In the genomic region with DNA sequence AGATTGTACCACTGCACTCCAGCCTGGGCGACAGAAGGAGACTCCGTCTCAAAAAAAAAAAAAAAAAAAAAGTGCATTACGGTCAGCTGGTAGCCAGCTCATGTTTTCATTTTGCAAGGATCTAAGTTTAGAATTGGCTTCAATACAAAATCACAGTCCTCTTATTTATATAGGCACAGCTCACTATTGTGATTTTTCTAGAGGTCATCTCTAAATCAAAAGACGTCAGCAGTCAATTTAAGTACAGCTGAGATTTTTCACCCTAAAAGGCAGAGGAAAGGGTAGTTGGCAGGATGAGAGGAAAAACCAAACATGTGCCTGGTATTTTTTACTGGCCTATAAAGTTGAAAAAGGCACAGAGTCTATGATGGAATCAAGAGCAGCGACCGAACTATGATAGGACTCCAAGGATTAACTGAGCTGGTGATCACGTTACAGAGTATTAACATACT, we compare ENCODE assay signal across 13 cellular contexts. TPM values are rescaled to one million over a fixed set of nuclear protein-coding genes. Genes with fewer than 3 reads are reported as not detected.
A peak's percentile ranks its signal among the peaks of the same experiment; 100 is the strongest.
DNase-seq lines count a peak whose midpoint lies in the region; ATAC-seq and TF ChIP-seq lines count a peak whose summit lies in the region.
"Had no signal": no experiment of that assay in that cellular context is flagged by ENCODE, and none has a peak within 500 bp of the region (broad histone marks: within the 10 kb centered on the region; RNA-seq: fewer than 3 reads in every experiment).

No MANE protein-coding gene starts in this region.

- H3K27ac ChIP-seq in muscle layer of duodenum (ENCODE audit: low read length) (peak overlapping the region; percentile 85), caudate nucleus (ENCODE audit: low read depth, low read length) (no peak overlapping the region)
- H3K27ac ChIP-seq: BLaER1 treated with 17β-estradiol and CSF1 and Interleukin-3, amounts not matched to agents 10 nM and 100 nM had no signal

- DNase-seq in AG04449 (ENCODE audit: low read depth, low spot score): peak; percentile 97
- peak; percentile 77 for DNase-seq in LNCaP clone FGC (ENCODE audit: low read depth)
- peak; percentile 16 for DNase-seq in dermis blood vessel endothelial cell
- no peak for DNase-seq in stimulated activated CD4-positive, alpha-beta T cell treated with anti-CD3 and anti-CD28 coated beads, Interleukin-4, amount 100 ng/mL, for 1 hour
- DNase-seq in caudate nucleus (lab: John Stamatoyannopoulos, UW): no peak
- no peak for DNase-seq in activated CD4-positive, alpha-beta T cell treated with anti-CD3 and anti-CD28 coated beads, Interleukin-2, amount 10 ng/mL, durations not matched to agents 24 days and 14 days
- DNase-seq: activated CD8-positive, alpha-beta memory T cell treated with anti-CD3 and anti-CD28 coated beads for 24 hours; activated naive CD8-positive, alpha-beta T cell treated with anti-CD3 and anti-CD28 coated beads for 36 hours; stimulated activated CD4-positive, alpha-beta T cell treated with anti-CD3 and anti-CD28 coated beads, Interleukin-12 subunit alpha, Interleukin-12 subunit beta, amount 100 ng/mL, for 4 hours had no signal

- intact Hi-C loops in activated CD4-positive, alpha-beta T cell treated with anti-CD3 and anti-CD28 coated beads, Interleukin-2, amount 10 ng/mL, durations not matched to agents 24 days and 14 days (cut with micrococcal nuclease): no loop called here

- POLR2A ChIA-PET in AG04449 (lab: Yijun Ruan, JAX): interaction anchor here (0.6 to 1.7 kb wide), 6 partner anchors 21 to 1206 kb away, joined by 3 to 9 read pairs (median 3); no protein-coding TSS in a partner anchor

- H3K4me1 ChIP-seq in muscle layer of duodenum (ENCODE audit: control insufficient read depth in 1 of 2, insufficient read depth in 2 of 2, low read length in 2 of 2): no peaks in the 10 kb centered on the region

- ATAC-seq in GM18868 (IDR thresholded peaks at IDR 0.05; ENCODE audit: unreplicated experiment): no peak
- ATAC-seq: stimulated activated effector memory CD8-positive, alpha-beta T cell treated with anti-CD3 and anti-CD28 coated beads, Interleukin-12 subunit alpha, Interleukin-12 subunit beta, amount 100 ng/mL, for 72 hours had no signal

- H3K4me3 ChIP-seq in AG04449 (ENCODE audit: low read depth, low read length) (no peak overlapping the region), LNCaP clone FGC (ENCODE audit: low read depth, low read length) (0 out of 2 replicates have a peak overlapping the region, but pooled peaks have one; percentile 7), muscle layer of duodenum (ENCODE audit: low read depth in 1 of 2, low read length in 2 of 2) (peak overlapping the region in 1 of 2 donors; percentile 0)
- H3K4me3 ChIP-seq: BLaER1 treated with 17β-estradiol and CSF1 and Interleukin-3, amounts not matched to agents 10 nM and 100 nM had no signal

- H3K27me3 ChIP-seq in muscle layer of duodenum (ENCODE audit: low read depth, low read length): no peaks in the 10 kb centered on the region
- H3K27me3 ChIP-seq: BLaER1 treated with 17β-estradiol and CSF1 and Interleukin-3, amounts not matched to agents 10 nM and 100 nM had no signal

- no peaks in the 10 kb centered on the region for H3K36me3 ChIP-seq in muscle layer of duodenum (ENCODE audit: control insufficient read depth in 1 of 2, insufficient read depth in 2 of 2, low read length in 2 of 2)
- H3K36me3 ChIP-seq: BLaER1 treated with 17β-estradiol and CSF1 and Interleukin-3, amounts not matched to agents 10 nM and 100 nM had no signal

- no peak overlapping the region for H3K4me3 Mint-ChIP-seq in activated CD4-positive, alpha-beta T cell treated with anti-CD3 and anti-CD28 coated beads, Interleukin-2, amount 10 ng/mL, durations not matched to agents 24 days and 14 days
- H3K4me3 Mint-ChIP-seq: activated naive CD8-positive, alpha-beta T cell treated with anti-CD3 and anti-CD28 coated beads for 36 hours; stimulated activated effector memory CD8-positive, alpha-beta T cell treated with anti-CD3 and anti-CD28 coated beads, Interleukin-12 subunit alpha, Interleukin-12 subunit beta, amount 100 ng/mL, for 72 hours had no signal

- H3K36me3 Mint-ChIP-seq in activated CD4-positive, alpha-beta T cell treated with anti-CD3 and anti-CD28 coated beads, Interleukin-2, amount 10 ng/mL, durations not matched to agents 24 days and 14 days (ENCODE audit: low read depth): no peaks in the 10 kb centered on the region
- H3K36me3 Mint-ChIP-seq: activated naive CD8-positive, alpha-beta T cell treated with anti-CD3 and anti-CD28 coated beads for 36 hours; stimulated activated effector memory CD8-positive, alpha-beta T cell treated with anti-CD3 and anti-CD28 coated beads, Interleukin-12 subunit alpha, Interleukin-12 subunit beta, amount 100 ng/mL, for 72 hours had no signal

- H3K27me3 Mint-ChIP-seq in activated CD4-positive, alpha-beta T cell treated with anti-CD3 and anti-CD28 coated beads, Interleukin-2, amount 10 ng/mL, durations not matched to agents 24 days and 14 days: no peaks in the 10 kb centered on the region

- H3K27ac Mint-ChIP-seq in activated CD4-positive, alpha-beta T cell treated with anti-CD3 and anti-CD28 coated beads, Interleukin-2, amount 10 ng/mL, durations not matched to agents 24 days and 14 days: no peak overlapping the region
- H3K27ac Mint-ChIP-seq: activated naive CD8-positive, alpha-beta T cell treated with anti-CD3 and anti-CD28 coated beads for 36 hours; stimulated activated effector memory CD8-positive, alpha-beta T cell treated with anti-CD3 and anti-CD28 coated beads, Interleukin-12 subunit alpha, Interleukin-12 subunit beta, amount 100 ng/mL, for 72 hours had no signal

- no peaks in the 10 kb centered on the region for H3K9me3 Mint-ChIP-seq in activated CD4-positive, alpha-beta T cell treated with anti-CD3 and anti-CD28 coated beads, Interleukin-2, amount 10 ng/mL, durations not matched to agents 24 days and 14 days
- H3K9me3 Mint-ChIP-seq: activated naive CD8-positive, alpha-beta T cell treated with anti-CD3 and anti-CD28 coated beads for 36 hours; stimulated activated effector memory CD8-positive, alpha-beta T cell treated with anti-CD3 and anti-CD28 coated beads, Interleukin-12 subunit alpha, Interleukin-12 subunit beta, amount 100 ng/mL, for 72 hours had no signal

- CTCF ChIA-PET in AG04449 (lab: Yijun Ruan, JAX): interaction anchor here (1.0 to 1.4 kb wide), 4 partner anchors 19 to 37 kb away, joined by 3 to 4 read pairs (median 3); no protein-coding TSS in a partner anchor

- H3K4me1 Mint-ChIP-seq in activated CD4-positive, alpha-beta T cell treated with anti-CD3 and anti-CD28 coated beads, Interleukin-2, amount 10 ng/mL, durations not matched to agents 24 days and 14 days: no peaks in the 10 kb centered on the region
- H3K4me1 Mint-ChIP-seq: activated naive CD8-positive, alpha-beta T cell treated with anti-CD3 and anti-CD28 coated beads for 36 hours; stimulated activated effector memory CD8-positive, alpha-beta T cell treated with anti-CD3 and anti-CD28 coated beads, Interleukin-12 subunit alpha, Interleukin-12 subunit beta, amount 100 ng/mL, for 72 hours had no signal

- TF ChIP-seq CTCF in AG04449 (IDR thresholded peaks at IDR 0.05; ENCODE audit: insufficient read depth, low read length, missing control alignments) (no peak), LNCaP clone FGC (IDR thresholded peaks at IDR 0.05; ENCODE audit: control insufficient read depth, extremely low read depth, insufficient read depth) (no peak)

- no peaks in the 10 kb centered on the region for H3K9me3 ChIP-seq in muscle layer of duodenum (ENCODE audit: control insufficient read depth in 1 of 2, low read length in 2 of 2)
- H3K9me3 ChIP-seq: BLaER1 treated with 17β-estradiol and CSF1 and Interleukin-3, amounts not matched to agents 10 nM and 100 nM had no signal

RNA-seq across cellular contexts. Expression of a gene that starts 30.8 kb away (rescaled TPM):
- total RNA-seq in dermis blood vessel endothelial cell: not detected in 2 replicates
- total RNA-seq in activated CD4-positive, alpha-beta T cell treated with anti-CD3 and anti-CD28 coated beads, Interleukin-2, amount 10 ng/mL, durations not matched to agents 24 days and 14 days: not detected in 2 replicates
- total RNA-seq: activated naive CD8-positive, alpha-beta T cell treated with anti-CD3 and anti-CD28 coated beads for 36 hours had no signal

RNA-seq across cellular contexts. Expression of a gene that starts 42.8 kb away (rescaled TPM):
- not detected in 2 replicates for total RNA-seq in dermis blood vessel endothelial cell
- 0.12 TPM in 1 of 2 replicates, not detected in the other for total RNA-seq in activated CD4-positive, alpha-beta T cell treated with anti-CD3 and anti-CD28 coated beads, Interleukin-2, amount 10 ng/mL, durations not matched to agents 24 days and 14 days
- total RNA-seq: activated naive CD8-positive, alpha-beta T cell treated with anti-CD3 and anti-CD28 coated beads for 36 hours had no signal

Comparison
In these comparisons a context has a peak if more than half of its experiments do, and no peak if none do; other contexts are left out.
1. DNase-seq: peak in AG04449 (single experiment), LNCaP clone FGC (single experiment) and dermis blood vessel endothelial cell (single experiment); none in stimulated activated CD4-positive, alpha-beta T cell treated with anti-CD3 and anti-CD28 coated beads, Interleukin-4, amount 100 ng/mL, for 1 hour (single experiment), caudate nucleus (0 of 61) and activated CD4-positive, alpha-beta T cell treated with anti-CD3 and anti-CD28 coated beads, Interleukin-2, amount 10 ng/mL, durations not matched to agents 24 days and 14 days (single experiment).